Comparison of ENCODE assay signal across 1 cellular context in genomic region chr6:108684809-108685329, GRCh38.
TF ChIP-seq lines count a peak whose summit lies in the region.

No MANE protein-coding gene starts in this region.

TF ChIP-seq in K562, 482 proteins besides CTCF, POLR2A, EP300 and RAD21 (continued from another document and continues in another):
- TF ChIP-seq AFF4 (CRISPR knock-in tag; IDR thresholded peaks at IDR 0.05) (no peak), ZNF354B (CRISPR knock-in tag; IDR thresholded peaks at IDR 0.05) (no peak), NFXL1 (CRISPR knock-in tag; IDR thresholded peaks at IDR 0.05) (no peak), ZBTB8A (IDR thresholded peaks at IDR 0.05; ENCODE audit: partially characterized antibody) (no peak), USF2 (CRISPR knock-in tag; IDR thresholded peaks at IDR 0.05) (no peak), VEZF1 (CRISPR knock-in tag; IDR thresholded peaks at IDR 0.05) (peak; percentile 62; the same call in 1 of the 2 replicates), CEBPZ (IDR thresholded peaks at IDR 0.05; ENCODE audit: borderline replicate concordance, low read depth, low read length) (no peak), EZH2 (IDR thresholded peaks at IDR 0.05; ENCODE audit: borderline replicate concordance, low read depth, low read length) (no peak), ZFP91 (CRISPR knock-in tag; IDR thresholded peaks at IDR 0.05) (no peak), CBFA2T2 (conservative IDR thresholded peaks at IDR 0.05) (no peak; the same call in 1 of the 2 replicates), SREBF1 (IDR thresholded peaks at IDR 0.05; ENCODE audit: borderline replicate concordance, low read depth, low read length) (no peak), ZNF766 (CRISPR knock-in tag; conservative IDR thresholded peaks at IDR 0.05) (no peak), PHF20 (IDR thresholded peaks at IDR 0.05; ENCODE audit: partially characterized antibody) (no peak), CEBPB (tag; IDR thresholded peaks at IDR 0.05) (no peak), NONO (IDR thresholded peaks at IDR 0.05; ENCODE audit: low read depth in 2 of 2, low read length in 1 of 2) (peak in 1 of 2 experiments; percentile 5; a peak in 1 of 4 replicates), ZNF740 (CRISPR knock-in tag; IDR thresholded peaks at IDR 0.05) (no peak), ZNF740 (tag; IDR thresholded peaks at IDR 0.05) (no peak), ARID3B (CRISPR knock-in tag; IDR thresholded peaks at IDR 0.05; ENCODE audit: borderline replicate concordance) (no peak), MGA (IDR thresholded peaks at IDR 0.05) (no peak), CBFA2T3 (IDR thresholded peaks at IDR 0.05) (peak; percentile 41; the same call in 1 of the 2 replicates), KLF10 (CRISPR knock-in tag; IDR thresholded peaks at IDR 0.05) (no peak), TFAM (CRISPR knock-in tag; conservative IDR thresholded peaks at IDR 0.05) (no peak), NFATC3 (IDR thresholded peaks at IDR 0.05) (no peak), ATF3 (IDR thresholded peaks at IDR 0.05) (peak; percentile 72), ATF3 (CRISPR knock-in tag; conservative IDR thresholded peaks at IDR 0.05) (no peak), HEY1 (CRISPR knock-in tag; IDR thresholded peaks at IDR 0.05; ENCODE audit: borderline replicate concordance) (no peak), KLF13 (tag; IDR thresholded peaks at IDR 0.05; ENCODE audit: borderline replicate concordance, low read depth) (no peak)
